ENCODE assay signal across 23 cellular contexts in the genomic region with DNA sequence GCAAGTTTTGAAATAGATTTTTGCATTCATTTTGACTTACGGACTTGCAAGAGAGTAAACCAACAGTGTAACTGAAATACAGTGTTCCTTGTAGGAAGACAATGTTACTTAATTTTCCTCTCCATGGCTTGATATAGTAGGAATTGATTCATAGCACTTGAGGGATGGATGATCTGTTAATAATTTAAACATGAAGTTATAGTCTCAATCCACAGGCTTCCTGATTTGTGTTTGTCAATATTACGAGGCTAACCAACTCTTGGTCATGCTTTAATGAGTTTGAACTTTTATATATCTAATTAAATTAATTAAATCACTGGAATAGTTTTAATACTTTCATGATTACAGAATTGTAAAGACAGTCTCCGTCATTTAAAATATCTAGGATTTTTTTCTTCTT.
A peak's percentile ranks its signal among the peaks of the same experiment; 100 is the strongest.
DNase-seq lines count a peak whose midpoint lies in the region; ATAC-seq, FAIRE-seq and TF ChIP-seq lines count a peak whose summit lies in the region.
"Had no signal": no experiment of that assay in that cellular context is flagged by ENCODE, and none has a peak within 500 bp of the region (broad histone marks: within the 10 kb centered on the region; RNA-seq: fewer than 3 reads in every experiment).

No MANE protein-coding gene starts in this region.

- FAIRE-seq in endothelial cell of umbilical vein (lab: Jason Lieb, UNC) = no peak
- FAIRE-seq: A204.1, K562 had no signal

- TF ChIP-seq POLR2A in endothelial cell of umbilical vein (IDR thresholded peaks at IDR 0.05; ENCODE audit: low read depth, low read length) = no peak
- no peak for TF ChIP-seq POLR2A in upper lobe of left lung (IDR thresholded peaks at IDR 0.05)
- TF ChIP-seq POLR2A in testis (IDR thresholded peaks at IDR 0.05) = no peak
- TF ChIP-seq POLR2A in suprapubic skin (IDR thresholded peaks at IDR 0.05) = no peak

- no peaks in the 10 kb centered on the region for H3K27me3 ChIP-seq in Karpas-422 (ENCODE audit: low read length)
- no peaks in the 10 kb centered on the region for H3K27me3 ChIP-seq in endothelial cell of umbilical vein (ENCODE audit: control insufficient read depth in 2 of 2, insufficient read depth in 2 of 2, low read length in 2 of 2)
- no peaks in the 10 kb centered on the region for H3K27me3 ChIP-seq in mucosa of stomach (ENCODE audit: control insufficient read depth, insufficient read depth, low read length)
- no peaks in the 10 kb centered on the region for H3K27me3 ChIP-seq in upper lobe of left lung
- H3K27me3 ChIP-seq in testis = no peaks in the 10 kb centered on the region
- no peaks in the 10 kb centered on the region for H3K27me3 ChIP-seq in suprapubic skin
- H3K27me3 ChIP-seq: dorsolateral prefrontal cortex, neutrophil, Peyer's patch, right atrium auricular region, upper lobe of right lung had no signal

- H3K27ac ChIP-seq in 22Rv1 (peak overlapping the region; percentile 48), Karpas-422 (ENCODE audit: low read length) (no peak overlapping the region), endothelial cell of umbilical vein (ENCODE audit: insufficient read depth, low read depth, low read length) (peak overlapping the region; percentile 69), upper lobe of left lung (peak overlapping the region in 1 of 4 donors; percentile 43), testis (no peak overlapping the region), suprapubic skin (no peak overlapping the region)
- H3K27ac ChIP-seq: HL-60, neutrophil, right atrium auricular region, upper lobe of right lung had no signal

- TF ChIP-seq CTCF in 22Rv1 (IDR thresholded peaks at IDR 0.05) = no peak
- no peak for TF ChIP-seq CTCF in endothelial cell of umbilical vein (IDR thresholded peaks at IDR 0.05; ENCODE audit: extremely low read depth in 1 of 2, insufficient read depth in 1 of 2, low read depth in 1 of 2, low read length in 2 of 2)
- TF ChIP-seq CTCF in upper lobe of left lung (IDR thresholded peaks at IDR 0.05) = no peak
- no peak for TF ChIP-seq CTCF in testis (IDR thresholded peaks at IDR 0.05)
- no peak for TF ChIP-seq CTCF in suprapubic skin (IDR thresholded peaks at IDR 0.05)

- CTCF ChIA-PET in endothelial cell of umbilical vein (lab: Charles Lee) = interaction anchor here (1.0 to 3.2 kb wide), 9 partner anchors 9 to 146 kb away, joined by 3 to 17 read pairs (median 4); a partner anchor contains a TSS

- H3K36me3 ChIP-seq in Karpas-422 (ENCODE audit: insufficient read depth, low read length) (no peaks in the 10 kb centered on the region), endothelial cell of umbilical vein (ENCODE audit: control insufficient read depth in 2 of 2, extremely low read depth in 1 of 2, insufficient read depth in 2 of 2, low read length in 2 of 2) (no peaks in the 10 kb centered on the region), mucosa of stomach (ENCODE audit: control insufficient read depth, insufficient read depth, low read length) (no peaks in the 10 kb centered on the region), upper lobe of left lung (no peaks in the 10 kb centered on the region), testis (ENCODE audit: low read depth, missing control alignments) (no peaks in the 10 kb centered on the region), suprapubic skin (no peaks in the 10 kb centered on the region)
- H3K36me3 ChIP-seq: neutrophil, Peyer's patch, right atrium auricular region, upper lobe of right lung had no signal

- H3K9me1 ChIP-seq in endothelial cell of umbilical vein (replicated peaks; ENCODE audit: control insufficient read depth, extremely low read depth, insufficient read depth, low read length) = no peaks in the 10 kb centered on the region

- no peak overlapping the region for H3K4me3 ChIP-seq in Karpas-422 (ENCODE audit: low read length)
- H3K4me3 ChIP-seq in endothelial cell of umbilical vein (replicated peaks in 1 of 3; ENCODE audit: insufficient read depth in 1 of 3, low read depth in 1 of 3, low read length in 3 of 3) = no peak overlapping the region
- no peak overlapping the region for H3K4me3 ChIP-seq in mucosa of stomach (ENCODE audit: low read length)
- H3K4me3 ChIP-seq in upper lobe of left lung = no peak overlapping the region
- no peak overlapping the region for H3K4me3 ChIP-seq in testis
- no peak overlapping the region for H3K4me3 ChIP-seq in suprapubic skin
- H3K4me3 ChIP-seq: K562, Peyer's patch, right atrium auricular region, upper lobe of right lung had no signal

- no peaks in the 10 kb centered on the region for H3K9me2 ChIP-seq in Karpas-422 (replicated peaks; ENCODE audit: insufficient read depth, low read length)

- H3K9ac ChIP-seq in Karpas-422 (ENCODE audit: low read length) = no peak overlapping the region
- H3K9ac ChIP-seq in endothelial cell of umbilical vein (replicated peaks; ENCODE audit: extremely low read depth, insufficient read depth, low read length) = peak overlapping the region; percentile 50
- H3K9ac ChIP-seq in mucosa of stomach (ENCODE audit: low read length) = peak overlapping the region; percentile 36

- no peak for ATAC-seq in GM19328 (IDR thresholded peaks at IDR 0.05; ENCODE audit: unreplicated experiment)
- ATAC-seq in upper lobe of left lung (ENCODE audit: low FRiP score in 2 of 2) = no peak
- ATAC-seq: activated CD8-positive, alpha-beta memory T cell treated with anti-CD3 and anti-CD28 coated beads, Interleukin-2, amount 10 ng/mL, durations not matched to agents 7 days and 5 days; activated T-helper 17 cell treated with anti-CD3 and anti-CD28 coated beads, Interleukin-2, amount 50 U/mL, for 72 hours; K562 had no signal

- H3K9me3 ChIP-seq in Karpas-422 (ENCODE audit: low read length) (no peaks in the 10 kb centered on the region), endothelial cell of umbilical vein (replicated peaks; ENCODE audit: control insufficient read depth, insufficient read depth, low read length) (no peaks in the 10 kb centered on the region), mucosa of stomach (ENCODE audit: control insufficient read depth, low read length) (no peaks in the 10 kb centered on the region), upper lobe of left lung (no peaks in the 10 kb centered on the region), testis (no peaks in the 10 kb centered on the region), suprapubic skin (no peaks in the 10 kb centered on the region)
- H3K9me3 ChIP-seq: neutrophil, Peyer's patch, right atrium auricular region, upper lobe of right lung had no signal

- H4K20me1 ChIP-seq in Karpas-422 (ENCODE audit: insufficient read depth, low read depth, low read length) = no peaks in the 10 kb centered on the region
- no peaks in the 10 kb centered on the region for H4K20me1 ChIP-seq in endothelial cell of umbilical vein (replicated peaks; ENCODE audit: control insufficient read depth, extremely low read depth, insufficient read depth, low read length)

- BruUV-seq in endothelial cell of umbilical vein (replicated peaks; lab: Mats Ljungman, UMichigan) = TSS peak; percentile 92

- 70 to 75% methylated on average over 3 of the region's 3 CpGs for WGBS in upper lobe of left lung, 2 donors
- 72 to 74% methylated on average over 3 of the region's 3 CpGs for WGBS in testis, 2 donors
- WGBS in suprapubic skin = 96% methylated on average over 3 of the region's 3 CpGs

- intact Hi-C loops in endothelial cell of umbilical vein (cut with micrococcal nuclease) = loop anchor here (5.0 kb wide), 1 partner anchor 114 kb away; a partner anchor contains a TSS
- intact Hi-C loops in testis (cut with DNase I; ENCODE audit: low total_unique reads) = no loop called here

- POLR2A ChIA-PET in endothelial cell of umbilical vein (lab: Charles Lee) = no interaction called here

- TF ChIP-seq EP300 in upper lobe of left lung (IDR thresholded peaks at IDR 0.05) = no peak
- no peak for TF ChIP-seq EP300 in suprapubic skin (IDR thresholded peaks at IDR 0.05)

- DNase-seq in Karpas-422 = peak; percentile 2
- peak; percentile 15 for DNase-seq in endothelial cell of umbilical vein (ENCODE audit: low read depth, low spot score)
- no peak for DNase-seq in upper lobe of left lung
- no peak for DNase-seq in testis
- DNase-seq in suprapubic skin (ENCODE audit: low spot score in 2 of 2) = no peak
- DNase-seq: activated CD8-positive, alpha-beta memory T cell treated with anti-CD3 and anti-CD28 coated beads, Interleukin-2, amount 10 ng/mL, durations not matched to agents 7 days and 5 days; activated naive CD8-positive, alpha-beta T cell treated with anti-CD3 and anti-CD28 coated beads, Interleukin-2, amount 10 ng/mL, durations not matched to agents 7 days and 5 days; C1 segment of cervical spinal cord; dorsolateral prefrontal cortex; MV-4-11; NCI-H1694 treated with DMSO at 0.1 percent for 48 hours; Peyer's patch; stimulated activated naive CD4-positive, alpha-beta T cell; upper lobe of right lung had no signal

- dilution Hi-C loops in endothelial cell of umbilical vein (cut with MboI; ENCODE audit: extremely low pct_ligation_motif_present, low sequenced_read_pairs) = no loop called here

- H3K4me1 ChIP-seq in Karpas-422 (ENCODE audit: low read length) (peaks cover 13% of the 10 kb centered on the region), endothelial cell of umbilical vein (ENCODE audit: control insufficient read depth, extremely low read depth, insufficient read depth, low read length) (peaks cover 40% of the 10 kb centered on the region), mucosa of stomach (ENCODE audit: control insufficient read depth, insufficient read depth, low read length) (peaks cover 14% of the 10 kb centered on the region), upper lobe of left lung (peaks cover 0 to 15% (median 3%) of the 10 kb centered on the region in 4 donors), testis (peaks cover 6% of the 10 kb centered on the region), suprapubic skin (no peaks in the 10 kb centered on the region)
- H3K4me1 ChIP-seq: right atrium auricular region, upper lobe of right lung had no signal

- H3K4me2 ChIP-seq in Karpas-422 (ENCODE audit: low read depth, low read length, poor library complexity, severe bottlenecking) (no peak overlapping the region), endothelial cell of umbilical vein (ENCODE audit: insufficient read depth, low read length) (peak overlapping the region; percentile 72)

- H2AFZ ChIP-seq in Karpas-422 (ENCODE audit: low read length) (no peak overlapping the region), endothelial cell of umbilical vein (ENCODE audit: low read depth, low read length) (no peak overlapping the region)

- H3K79me2 ChIP-seq in Karpas-422 (ENCODE audit: low read length) = no peaks in the 10 kb centered on the region
- no peaks in the 10 kb centered on the region for H3K79me2 ChIP-seq in endothelial cell of umbilical vein (ENCODE audit: control insufficient read depth, insufficient read depth, low read length)

TF ChIP-seq in endothelial cell of umbilical vein, 7 proteins besides CTCF, POLR2A, EP300 and RAD21:
- no peak for TF ChIP-seq JUN (IDR thresholded peaks at IDR 0.05; ENCODE audit: borderline replicate concordance, insufficient read depth, insufficient read length, low read depth)
- no peak for TF ChIP-seq EZH2 (IDR thresholded peaks at IDR 0.05; ENCODE audit: borderline replicate concordance, low read depth, low read length, severe bottlenecking)

Comparison
In these comparisons a context has a peak if more than half of its experiments do, and no peak if none do; other contexts are left out.
1. H3K27ac ChIP-seq: peak in 22Rv1 (single experiment) and endothelial cell of umbilical vein (single experiment); none in Karpas-422 (single experiment), testis (0 of 2) and suprapubic skin (single experiment).
2. DNase-seq: peak in Karpas-422 (single experiment) and endothelial cell of umbilical vein (single experiment); none in upper lobe of left lung (0 of 2), testis (single experiment) and suprapubic skin (0 of 2).